ENCODE assay signal across 17 cellular contexts in the genomic region with DNA sequence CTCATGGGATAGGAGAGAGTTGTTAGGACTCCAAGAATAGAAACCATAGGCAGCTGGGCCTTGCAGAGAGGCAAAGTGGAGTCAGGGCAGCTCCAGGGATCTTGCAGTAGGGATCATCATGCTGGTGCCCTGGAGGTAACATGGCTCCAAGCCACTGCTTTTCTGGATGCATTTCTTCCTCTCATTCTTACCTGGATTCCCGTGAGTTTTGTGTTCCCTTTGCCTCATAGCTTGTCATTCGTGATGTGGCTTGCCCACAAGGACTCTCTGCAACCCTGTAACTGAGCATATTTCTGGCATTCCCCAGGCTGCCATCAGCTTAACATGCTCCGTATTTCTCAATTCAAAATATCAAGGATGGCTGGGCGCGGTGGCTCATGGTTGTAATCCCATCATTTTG. TPM values are rescaled to one million over a fixed set of nuclear protein-coding genes. Genes with fewer than 3 reads are reported as not detected.
"Had no signal": no experiment of that assay in that cellular context is flagged by ENCODE, and none has a peak within 500 bp of the region (broad histone marks: within the 10 kb centered on the region; RNA-seq: fewer than 3 reads in every experiment).

No MANE protein-coding gene starts in this region.

- DNase-seq: Kasumi-1, MM.1S, NCI-H1092 treated with DMSO at 0.1 percent for 48 hours, NCI-H1436 treated with DMSO at 0.1 percent for 48 hours, NCI-H187 treated with DMSO at 0.1 percent for 48 hours, NCI-H2227 treated with DMSO at 0.1 percent for 48 hours, NCI-H774, Right ventricle myocardium superior, RPMI8226, SIG-M5 had no signal

- H3K9ac ChIP-seq: KMS-11 had no signal

- H3K27ac ChIP-seq: HL-60, KMS-11, SJSA1, SK-N-MC had no signal

- H3K4me2 ChIP-seq: KMS-11 had no signal

- FAIRE-seq: HTR-8/SVneo, K562, RCC 7860 had no signal

- H3K4me3 ChIP-seq: K562, SJSA1, SK-N-MC had no signal

- H3K27me3 ChIP-seq: SJSA1 had no signal

- H3K36me3 ChIP-seq: SJSA1 had no signal

- ATAC-seq: K562 had no signal

RNA-seq across cellular contexts. Expression of gene NHLRC1, which starts 5.3 kb away (rescaled TPM):
- polyA plus RNA-seq: K562 had no signal
